1 cellular context compared by ENCODE assay signal in the genomic region with DNA sequence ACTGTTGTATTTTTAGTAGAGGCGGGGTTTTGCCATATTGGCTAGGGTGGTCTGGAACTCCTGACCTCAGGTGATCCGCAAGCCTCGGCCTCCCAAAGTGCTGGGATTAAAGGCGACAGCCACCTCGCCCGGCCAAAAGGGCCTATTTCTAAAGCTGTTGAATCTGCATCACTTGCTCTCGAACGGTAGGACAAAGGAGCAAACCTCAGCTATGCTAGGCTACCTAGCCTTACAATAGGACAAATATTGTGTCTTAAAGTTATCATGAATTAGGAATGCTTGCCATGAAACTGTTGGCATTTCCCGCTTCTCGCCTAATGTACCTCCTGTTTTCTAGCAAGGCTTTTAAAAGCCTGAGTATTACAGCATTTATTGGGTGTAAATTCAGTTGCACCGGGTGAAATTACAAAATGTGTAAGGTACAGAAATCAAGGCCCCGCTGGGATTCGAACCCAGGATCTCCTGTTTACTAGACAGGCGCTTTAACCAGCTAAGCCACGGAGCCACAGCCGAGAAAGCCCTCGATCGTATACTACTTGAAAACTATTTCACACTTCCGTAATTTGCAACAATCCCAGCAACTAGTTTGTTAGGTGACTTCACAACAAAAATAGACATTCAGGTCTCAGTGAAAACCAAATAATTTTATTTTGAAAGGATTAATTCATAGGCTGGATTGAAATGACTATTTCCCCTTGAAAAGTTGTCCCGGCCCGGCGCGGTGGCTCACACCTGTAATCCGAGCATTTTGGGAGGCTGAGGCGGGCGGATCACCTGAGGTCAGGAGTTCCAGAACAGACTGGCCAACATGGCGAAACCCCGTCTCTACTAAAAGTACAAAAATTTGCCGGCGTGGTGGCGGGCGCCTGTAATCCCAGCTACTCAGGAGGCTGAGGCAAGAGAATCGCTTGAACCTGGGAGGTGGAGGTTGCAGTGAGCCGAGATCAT.
TF ChIP-seq lines count a peak whose summit lies in the region.

No MANE protein-coding gene starts in this region.

TF ChIP-seq in HEK293, 187 proteins besides CTCF, POLR2A, EP300 and RAD21 (continued from another document and continues in another):
- TF ChIP-seq, protein P1, sequence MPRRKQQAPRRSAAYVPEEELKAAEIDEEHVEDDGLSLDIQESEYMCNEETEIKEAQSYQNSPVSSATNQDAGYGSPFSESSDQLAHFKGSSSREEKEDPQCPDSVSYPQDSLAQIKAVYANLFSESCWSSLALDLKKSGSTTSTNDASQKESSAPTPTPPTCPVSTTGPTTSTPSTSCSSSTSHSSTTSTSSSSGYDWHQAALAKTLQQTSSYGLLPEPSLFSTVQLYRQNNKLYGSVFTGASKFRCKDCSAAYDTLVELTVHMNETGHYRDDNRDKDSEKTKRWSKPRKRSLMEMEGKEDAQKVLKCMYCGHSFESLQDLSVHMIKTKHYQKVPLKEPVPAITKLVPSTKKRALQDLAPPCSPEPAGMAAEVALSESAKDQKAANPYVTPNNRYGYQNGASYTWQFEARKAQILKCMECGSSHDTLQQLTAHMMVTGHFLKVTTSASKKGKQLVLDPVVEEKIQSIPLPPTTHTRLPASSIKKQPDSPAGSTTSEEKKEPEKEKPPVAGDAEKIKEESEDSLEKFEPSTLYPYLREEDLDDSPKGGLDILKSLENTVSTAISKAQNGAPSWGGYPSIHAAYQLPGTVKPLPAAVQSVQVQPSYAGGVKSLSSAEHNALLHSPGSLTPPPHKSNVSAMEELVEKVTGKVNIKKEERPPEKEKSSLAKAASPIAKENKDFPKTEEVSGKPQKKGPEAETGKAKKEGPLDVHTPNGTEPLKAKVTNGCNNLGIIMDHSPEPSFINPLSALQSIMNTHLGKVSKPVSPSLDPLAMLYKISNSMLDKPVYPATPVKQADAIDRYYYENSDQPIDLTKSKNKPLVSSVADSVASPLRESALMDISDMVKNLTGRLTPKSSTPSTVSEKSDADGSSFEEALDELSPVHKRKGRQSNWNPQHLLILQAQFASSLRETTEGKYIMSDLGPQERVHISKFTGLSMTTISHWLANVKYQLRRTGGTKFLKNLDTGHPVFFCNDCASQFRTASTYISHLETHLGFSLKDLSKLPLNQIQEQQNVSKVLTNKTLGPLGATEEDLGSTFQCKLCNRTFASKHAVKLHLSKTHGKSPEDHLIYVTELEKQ (tag by site-specific recombination; IDR thresholded peaks at IDR 0.05; ENCODE audit: borderline replicate concordance) = no peak; the same call in 1 of the 2 replicates
- TF ChIP-seq MZF1 (tag by site-specific recombination; IDR thresholded peaks at IDR 0.05; ENCODE audit: borderline replicate concordance) (peak; percentile 61; the same call in 1 of the 2 replicates), ZNF623 (tag by site-specific recombination; IDR thresholded peaks at IDR 0.05) (no peak), ZNF555 (tag by site-specific recombination; conservative IDR thresholded peaks at IDR 0.05) (no peak), ZNF112 (tag by site-specific recombination; IDR thresholded peaks at IDR 0.05) (no peak), GLIS2 (tag by site-specific recombination; IDR thresholded peaks at IDR 0.05) (peak; percentile 46; the same call in 1 of the 2 replicates), ZNF366 (tag by site-specific recombination; conservative IDR thresholded peaks at IDR 0.05) (peak; percentile 96), ZNF639 (tag by site-specific recombination; IDR thresholded peaks at IDR 0.05) (peak; percentile 35; the same call in 1 of the 2 replicates), ZFP69B (tag by site-specific recombination; IDR thresholded peaks at IDR 0.05) (peak; percentile 44; the same call in 1 of the 2 replicates), ZNF544 (tag by site-specific recombination; IDR thresholded peaks at IDR 0.05) (no peak), ZSCAN23 (tag by site-specific recombination; IDR thresholded peaks at IDR 0.05) (0 out of 2 replicates have a peak, but pooled peaks have one; percentile 22), ZNF645 (tag by site-specific recombination; IDR thresholded peaks at IDR 0.05) (no peak), ZNF514 (tag by site-specific recombination; IDR thresholded peaks at IDR 0.05) (no peak), ZNF621 (tag by site-specific recombination; IDR thresholded peaks at IDR 0.05) (no peak), ZNF184 (tag by site-specific recombination; IDR thresholded peaks at IDR 0.05) (peak; percentile 92), REPIN1 (tag by site-specific recombination; IDR thresholded peaks at IDR 0.05; ENCODE audit: low read depth) (0 out of 2 replicates have a peak, but pooled peaks have one; percentile 11), ZNF341 (tag by site-specific recombination; IDR thresholded peaks at IDR 0.05; ENCODE audit: low read depth) (no peak), KLF17 (tag by site-specific recombination; IDR thresholded peaks at IDR 0.05) (peak; percentile 63; the same call in 1 of the 2 replicates), ZNF280C (tag by site-specific recombination; IDR thresholded peaks at IDR 0.05) (no peak), SCRT2 (tag by site-specific recombination; IDR thresholded peaks at IDR 0.05) (peak; percentile 87), ZFHX2 (tag by site-specific recombination; conservative IDR thresholded peaks at IDR 0.05) (no peak), ZNF600 (tag by site-specific recombination; IDR thresholded peaks at IDR 0.05) (peak; percentile 80; the same call in 1 of the 2 replicates), ZNF26 (tag by site-specific recombination; IDR thresholded peaks at IDR 0.05) (no peak), SCRT1 (tag by site-specific recombination; IDR thresholded peaks at IDR 0.05; ENCODE audit: borderline replicate concordance) (peak; percentile 7; the same call in 1 of the 2 replicates), ZBTB20 (tag by site-specific recombination; IDR thresholded peaks at IDR 0.05) (peak; percentile 71), ZNF10 (tag by site-specific recombination; IDR thresholded peaks at IDR 0.05) (peak; percentile 41; the same call in 1 of the 2 replicates), PRDM1 (tag by site-specific recombination; IDR thresholded peaks at IDR 0.05) (peak; percentile 79), ZNF23 (tag by site-specific recombination; IDR thresholded peaks at IDR 0.05; ENCODE audit: borderline replicate concordance) (no peak), ZNF549 (tag by site-specific recombination; IDR thresholded peaks at IDR 0.05) (no peak)
- TF ChIP-seq, protein P2, sequence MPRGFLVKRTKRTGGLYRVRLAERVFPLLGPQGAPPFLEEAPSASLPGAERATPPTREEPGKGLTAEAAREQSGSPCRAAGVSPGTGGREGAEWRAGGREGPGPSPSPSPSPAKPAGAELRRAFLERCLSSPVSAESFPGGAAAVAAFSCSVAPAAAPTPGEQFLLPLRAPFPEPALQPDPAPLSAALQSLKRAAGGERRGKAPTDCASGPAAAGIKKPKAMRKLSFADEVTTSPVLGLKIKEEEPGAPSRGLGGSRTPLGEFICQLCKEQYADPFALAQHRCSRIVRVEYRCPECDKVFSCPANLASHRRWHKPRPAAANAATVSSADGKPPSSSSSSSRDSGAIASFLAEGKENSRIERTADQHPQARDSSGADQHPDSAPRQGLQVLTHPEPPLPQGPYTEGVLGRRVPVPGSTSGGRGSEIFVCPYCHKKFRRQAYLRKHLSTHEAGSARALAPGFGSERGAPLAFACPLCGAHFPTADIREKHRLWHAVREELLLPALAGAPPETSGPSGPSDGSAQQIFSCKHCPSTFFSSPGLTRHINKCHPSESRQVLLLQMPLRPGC (tag by site-specific recombination; IDR thresholded peaks at IDR 0.05) = peak; percentile 70
- TF ChIP-seq, protein P3, sequence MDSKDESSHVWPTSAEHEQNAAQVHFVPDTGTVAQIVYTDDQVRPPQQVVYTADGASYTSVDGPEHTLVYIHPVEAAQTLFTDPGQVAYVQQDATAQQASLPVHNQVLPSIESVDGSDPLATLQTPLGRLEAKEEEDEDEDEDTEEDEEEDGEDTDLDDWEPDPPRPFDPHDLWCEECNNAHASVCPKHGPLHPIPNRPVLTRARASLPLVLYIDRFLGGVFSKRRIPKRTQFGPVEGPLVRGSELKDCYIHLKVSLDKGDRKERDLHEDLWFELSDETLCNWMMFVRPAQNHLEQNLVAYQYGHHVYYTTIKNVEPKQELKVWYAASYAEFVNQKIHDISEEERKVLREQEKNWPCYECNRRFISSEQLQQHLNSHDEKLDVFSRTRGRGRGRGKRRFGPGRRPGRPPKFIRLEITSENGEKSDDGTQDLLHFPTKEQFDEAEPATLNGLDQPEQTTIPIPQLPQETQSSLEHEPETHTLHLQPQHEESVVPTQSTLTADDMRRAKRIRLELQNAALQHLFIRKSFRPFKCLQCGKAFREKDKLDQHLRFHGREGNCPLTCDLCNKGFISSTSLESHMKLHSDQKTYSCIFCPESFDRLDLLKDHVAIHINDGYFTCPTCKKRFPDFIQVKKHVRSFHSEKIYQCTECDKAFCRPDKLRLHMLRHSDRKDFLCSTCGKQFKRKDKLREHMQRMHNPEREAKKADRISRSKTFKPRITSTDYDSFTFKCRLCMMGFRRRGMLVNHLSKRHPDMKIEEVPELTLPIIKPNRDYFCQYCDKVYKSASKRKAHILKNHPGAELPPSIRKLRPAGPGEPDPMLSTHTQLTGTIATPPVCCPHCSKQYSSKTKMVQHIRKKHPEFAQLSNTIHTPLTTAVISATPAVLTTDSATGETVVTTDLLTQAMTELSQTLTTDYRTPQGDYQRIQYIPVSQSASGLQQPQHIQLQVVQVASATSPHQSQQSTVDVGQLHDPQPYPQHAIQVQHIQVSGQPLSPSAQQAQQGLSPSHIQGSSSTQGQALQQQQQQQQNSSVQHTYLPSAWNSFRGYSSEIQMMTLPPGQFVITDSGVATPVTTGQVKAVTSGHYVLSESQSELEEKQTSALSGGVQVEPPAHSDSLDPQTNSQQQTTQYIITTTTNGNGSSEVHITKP (tag by site-specific recombination; IDR thresholded peaks at IDR 0.05) = peak; percentile 63
- TF ChIP-seq, protein P4, sequence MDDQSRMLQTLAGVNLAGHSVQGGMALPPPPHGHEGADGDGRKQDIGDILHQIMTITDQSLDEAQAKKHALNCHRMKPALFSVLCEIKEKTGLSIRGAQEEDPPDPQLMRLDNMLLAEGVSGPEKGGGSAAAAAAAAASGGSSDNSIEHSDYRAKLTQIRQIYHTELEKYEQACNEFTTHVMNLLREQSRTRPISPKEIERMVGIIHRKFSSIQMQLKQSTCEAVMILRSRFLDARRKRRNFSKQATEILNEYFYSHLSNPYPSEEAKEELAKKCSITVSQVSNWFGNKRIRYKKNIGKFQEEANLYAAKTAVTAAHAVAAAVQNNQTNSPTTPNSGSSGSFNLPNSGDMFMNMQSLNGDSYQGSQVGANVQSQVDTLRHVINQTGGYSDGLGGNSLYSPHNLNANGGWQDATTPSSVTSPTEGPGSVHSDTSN (CRISPR knock-in tag; IDR thresholded peaks at IDR 0.05) = no peak
